10 cellular contexts compared by ENCODE assay signal in the genomic region with DNA sequence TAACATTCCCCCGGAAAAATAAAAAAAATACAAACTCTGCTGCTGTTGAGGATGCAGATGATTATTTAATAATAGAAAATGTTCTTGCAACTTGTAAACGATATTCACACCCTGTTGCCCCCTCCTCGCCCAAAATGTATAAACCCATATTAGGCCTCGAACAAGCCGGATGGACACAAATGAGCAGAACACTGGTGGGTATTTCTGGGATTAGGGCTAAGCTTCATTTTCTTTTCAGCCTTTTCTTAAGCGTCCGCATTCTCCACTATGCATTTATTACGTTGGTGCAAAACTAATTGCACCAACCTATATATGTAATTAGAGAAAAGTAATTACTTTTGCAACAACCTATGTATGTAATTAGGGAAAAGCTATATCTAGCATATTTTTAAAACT. TPM values are rescaled to one million over a fixed set of nuclear protein-coding genes. Genes with fewer than 3 reads are reported as not detected.
DNase-seq lines count a peak whose midpoint lies in the region; ATAC-seq and TF ChIP-seq lines count a peak whose summit lies in the region.
"Had no signal": no experiment of that assay in that cellular context is flagged by ENCODE, and none has a peak within 500 bp of the region (broad histone marks: within the 10 kb centered on the region; RNA-seq: fewer than 3 reads in every experiment).

No MANE protein-coding gene starts in this region.

- WGBS in mesodermal cell (ENCODE audit: insufficient coverage in 2 of 2), 2 experiments: 100% methylated on average over 3 of the region's 8 CpGs; no CpG with 5 or more reads in 1 of the 2 experiments
- WGBS in tibial nerve, 2 donors: 10 to 16% methylated on average over 8 of the region's 8 CpGs

- no peak for DNase-seq in activated naive CD4-positive, alpha-beta T cell treated with anti-CD3 and anti-CD28 coated beads, Interleukin-2, amount 10 ng/mL, durations not matched to agents 7 days and 5 days
- no peak for DNase-seq in activated naive CD4-positive, alpha-beta T cell treated with anti-CD3 and anti-CD28 coated beads for 36 hours
- DNase-seq in brain microvascular endothelial cell (no peak), tibial nerve (ENCODE audit: low spot score in 2 of 2) (no peak), COR-L47 (lab: John Stamatoyannopoulos, UW) (no peak)

- CTCF ChIA-PET in activated naive CD4-positive, alpha-beta T cell treated with anti-CD3 and anti-CD28 coated beads, Interleukin-2, amount 10 ng/mL, durations not matched to agents 7 days and 5 days (lab: Charles Lee): interaction anchor here (1.1 kb wide), 1 partner anchor 18 kb away, joined by 3 read pairs; no protein-coding TSS in a partner anchor
- CTCF ChIA-PET in activated naive CD4-positive, alpha-beta T cell treated with anti-CD3 and anti-CD28 coated beads for 36 hours (lab: Charles Lee): interaction anchor here (1.2 kb wide), 1 partner anchor 474 kb away, joined by 3 read pairs; no protein-coding TSS in a partner anchor

- H3K27ac Mint-ChIP-seq in activated naive CD4-positive, alpha-beta T cell treated with anti-CD3 and anti-CD28 coated beads, Interleukin-2, amount 10 ng/mL, durations not matched to agents 7 days and 5 days: no peak overlapping the region
- H3K27ac Mint-ChIP-seq in activated naive CD4-positive, alpha-beta T cell treated with anti-CD3 and anti-CD28 coated beads for 36 hours: no peak overlapping the region

- no peaks in the 10 kb centered on the region for H3K27me3 ChIP-seq in brain microvascular endothelial cell (replicated peaks)
- no peaks in the 10 kb centered on the region for H3K27me3 ChIP-seq in tibial nerve

- H3K27ac ChIP-seq in brain microvascular endothelial cell (peak overlapping the region; percentile 73), mesodermal cell (ENCODE audit: low read depth, low read length, severe bottlenecking) (peak overlapping the region; percentile 89), tibial nerve (peak overlapping the region; percentile 83 to 95 (median 93))

- H3K9me3 Mint-ChIP-seq in activated naive CD4-positive, alpha-beta T cell treated with anti-CD3 and anti-CD28 coated beads, Interleukin-2, amount 10 ng/mL, durations not matched to agents 7 days and 5 days: no peaks in the 10 kb centered on the region
- H3K9me3 Mint-ChIP-seq in activated naive CD4-positive, alpha-beta T cell treated with anti-CD3 and anti-CD28 coated beads for 36 hours: no peaks in the 10 kb centered on the region

- peak overlapping the region; percentile 82 for H3K4me3 ChIP-seq in brain microvascular endothelial cell (ENCODE audit: low read depth, low read length)
- peak overlapping the region; percentile 56 for H3K4me3 ChIP-seq in mesodermal cell (ENCODE audit: extremely low read depth, insufficient read depth, low read length, poor library complexity, severe bottlenecking)
- peak overlapping the region; percentile 56 to 77 (median 72) for H3K4me3 ChIP-seq in tibial nerve

- H3K36me3 Mint-ChIP-seq in activated naive CD4-positive, alpha-beta T cell treated with anti-CD3 and anti-CD28 coated beads, Interleukin-2, amount 10 ng/mL, durations not matched to agents 7 days and 5 days: no peaks in the 10 kb centered on the region
- H3K36me3 Mint-ChIP-seq in activated naive CD4-positive, alpha-beta T cell treated with anti-CD3 and anti-CD28 coated beads for 36 hours (ENCODE audit: low read depth): no peaks in the 10 kb centered on the region
- H3K36me3 Mint-ChIP-seq: CD14-positive monocyte had no signal

- H3K4me1 Mint-ChIP-seq in activated naive CD4-positive, alpha-beta T cell treated with anti-CD3 and anti-CD28 coated beads, Interleukin-2, amount 10 ng/mL, durations not matched to agents 7 days and 5 days: peaks cover 2% of the 10 kb centered on the region
- peaks cover 2% of the 10 kb centered on the region for H3K4me1 Mint-ChIP-seq in activated naive CD4-positive, alpha-beta T cell treated with anti-CD3 and anti-CD28 coated beads for 36 hours (ENCODE audit: low read depth)

- TF ChIP-seq EP300 in tibial nerve (IDR thresholded peaks at IDR 0.05): no peak

- ATAC-seq in activated CD4-positive, CD25-positive, alpha-beta regulatory T cell treated with anti-CD3 and anti-CD28 coated beads, Interleukin-2, amount 50 U/mL, for 24 hours: no peak
- ATAC-seq in GM21529 (IDR thresholded peaks at IDR 0.05; ENCODE audit: unreplicated experiment): no peak

- no peak for TF ChIP-seq POLR2A in tibial nerve (IDR thresholded peaks at IDR 0.05)

- peaks cover 20% of the 10 kb centered on the region for H3K27me3 Mint-ChIP-seq in activated naive CD4-positive, alpha-beta T cell treated with anti-CD3 and anti-CD28 coated beads, Interleukin-2, amount 10 ng/mL, durations not matched to agents 7 days and 5 days
- H3K27me3 Mint-ChIP-seq in activated naive CD4-positive, alpha-beta T cell treated with anti-CD3 and anti-CD28 coated beads for 36 hours (ENCODE audit: low read depth): peaks cover 35% of the 10 kb centered on the region

- H3K36me3 ChIP-seq in brain microvascular endothelial cell (replicated peaks) (peaks cover 4% of the 10 kb centered on the region), mesodermal cell (ENCODE audit: control insufficient read depth, insufficient read depth, low read length) (peaks cover 24% of the 10 kb centered on the region), tibial nerve (peaks cover 0 to 1% (median 0%) of the 10 kb centered on the region in 3 donors)

- H3K9me3 ChIP-seq in mesodermal cell (ENCODE audit: control insufficient read depth, low read length): no peaks in the 10 kb centered on the region
- no peaks in the 10 kb centered on the region for H3K9me3 ChIP-seq in tibial nerve

- H3K4me3 Mint-ChIP-seq in activated naive CD4-positive, alpha-beta T cell treated with anti-CD3 and anti-CD28 coated beads, Interleukin-2, amount 10 ng/mL, durations not matched to agents 7 days and 5 days: peak overlapping the region; percentile 45
- H3K4me3 Mint-ChIP-seq in activated naive CD4-positive, alpha-beta T cell treated with anti-CD3 and anti-CD28 coated beads for 36 hours: no peak overlapping the region

- intact Hi-C loops in activated naive CD4-positive, alpha-beta T cell treated with anti-CD3 and anti-CD28 coated beads for 36 hours (cut with micrococcal nuclease): loop anchor here (1.0 kb wide), 1 partner anchor 167 kb away; no protein-coding TSS in a partner anchor

- H3K4me1 ChIP-seq in mesodermal cell (ENCODE audit: control insufficient read depth, insufficient read depth, low read length, poor library complexity, severe bottlenecking): peaks cover 11% of the 10 kb centered on the region
- H3K4me1 ChIP-seq in tibial nerve: peaks cover 0 to 19% (median 0%) of the 10 kb centered on the region in 4 donors

- no peak for TF ChIP-seq CTCF in brain microvascular endothelial cell (IDR thresholded peaks at IDR 0.05; ENCODE audit: low read depth, low read length, missing control alignments)
- TF ChIP-seq CTCF in tibial nerve (IDR thresholded peaks at IDR 0.05): no peak

- in situ Hi-C loops in brain microvascular endothelial cell (cut with HindIII; ENCODE audit: low pct_ligation_motif_present, low sequenced_read_pairs): no loop called here

RNA-seq across cellular contexts. Expression of a gene that starts 0.3 kb away (rescaled TPM):
- not detected for total RNA-seq in activated naive CD4-positive, alpha-beta T cell treated with anti-CD3 and anti-CD28 coated beads for 36 hours
- polyA plus RNA-seq in mesodermal cell (2013, experiment 1 of 2): 49.7 TPM
- polyA plus RNA-seq in mesodermal cell (2013, experiment 2 of 2): 41.9 TPM
- 10 to 100 TPM; 15.3 to 24.3 (median 21.8) TPM for total RNA-seq in tibial nerve

RNA-seq across cellular contexts. Expression of a gene that starts 14.8 kb away (rescaled TPM):
- total RNA-seq in activated naive CD4-positive, alpha-beta T cell treated with anti-CD3 and anti-CD28 coated beads for 36 hours: not detected
- polyA plus RNA-seq in mesodermal cell (2013, experiment 1 of 2): not detected
- polyA plus RNA-seq in mesodermal cell (2013, experiment 2 of 2): not detected
- total RNA-seq in tibial nerve: not detected
- total RNA-seq: lung microvascular endothelial cell had no signal
- polyA plus RNA-seq: CD14-positive monocyte had no signal

RNA-seq across cellular contexts. Expression of a gene that starts 30.6 kb away (rescaled TPM):
- total RNA-seq in activated naive CD4-positive, alpha-beta T cell treated with anti-CD3 and anti-CD28 coated beads for 36 hours: not detected
- polyA plus RNA-seq in mesodermal cell (2013, experiment 1 of 2): 36.8 TPM
- 31.2 TPM for polyA plus RNA-seq in mesodermal cell (2013, experiment 2 of 2)
- 1 to 10 TPM in 2 of 4 donors, under 1 TPM in 1, not detected in 1; 0.44 to 4.0 (median 1.8) TPM for total RNA-seq in tibial nerve
- polyA plus RNA-seq: CD14-positive monocyte had no signal

Comparison
In these comparisons a context has a peak if more than half of its experiments do, and no peak if none do; other contexts are left out.
1. RNA of a gene that starts 0.3 kb away (total RNA-seq): 15.3 to 24.3 TPM in tibial nerve; not detected in activated naive CD4-positive, alpha-beta T cell treated with anti-CD3 and anti-CD28 coated beads for 36 hours; every median in the first group is over 10 times any median in the second.
2. Peak in every context shown above with its lines, with median percentiles within 50 percentile points of each other: H3K27ac ChIP-seq and H3K4me3 ChIP-seq.